ENCODE assay signal across 13 cellular contexts in genomic region chr17:29257756-29258155, GRCh38. TPM values are rescaled to one million over a fixed set of nuclear protein-coding genes. Genes with fewer than 3 reads are reported as not detected.
DNase-seq lines count a peak whose midpoint lies in the region; ATAC-seq and TF ChIP-seq lines count a peak whose summit lies in the region.
"Had no signal": no experiment of that assay in that cellular context is flagged by ENCODE, and none has a peak within 500 bp of the region (broad histone marks: within the 10 kb centered on the region; RNA-seq: fewer than 3 reads in every experiment).

No MANE protein-coding gene starts in this region.

- no peak overlapping the region for H2AK9ac ChIP-seq in IMR-90 (replicated peaks; ENCODE audit: low read depth, low read length, poor library complexity)

- peak overlapping the region; percentile 9; the same call in 1 of the 2 replicates for H2BK20ac ChIP-seq in IMR-90 (ENCODE audit: low read depth, low read length)

- BruUV-seq in A673 (replicated peaks; lab: Mats Ljungman, UMichigan), result no TSS peak
- BruUV-seq in IMR-90 (replicated peaks; lab: Mats Ljungman, UMichigan), result no TSS peak

- H3K9me1 ChIP-seq in IMR-90 (ENCODE audit: insufficient read depth, low read length), result no peaks in the 10 kb centered on the region

- H3K18ac ChIP-seq in IMR-90 (ENCODE audit: low read depth, low read length), result no peak overlapping the region

- H3K79me1 ChIP-seq in IMR-90 (ENCODE audit: low read depth in 1 of 2, low read length in 2 of 2), result peaks cover 10 to 55% of the 10 kb centered on the region in 2 experiments

- H3K4me3 ChIP-seq in A673 (ENCODE audit: low read depth, low read length, poor library complexity, severe bottlenecking), result no peak overlapping the region
- H3K4me3 ChIP-seq in IMR-90 (ENCODE audit: insufficient read depth, low read depth, low read length), result no peak overlapping the region
- no peak overlapping the region for H3K4me3 ChIP-seq in cardiac fibroblast (replicated peaks in 1 of 2; ENCODE audit: low read depth in 2 of 2, low read length in 2 of 2)
- H3K4me3 ChIP-seq in BE2C (ENCODE audit: low read depth, low read length), result no peak overlapping the region

- H3K9ac ChIP-seq in IMR-90 (ENCODE audit: low read depth, low read length), result no peak overlapping the region; the same call in 1 of the 2 replicates

- no peak overlapping the region for H2AFZ ChIP-seq in IMR-90 (replicated peaks; ENCODE audit: low read length, poor library complexity)

- in situ Hi-C loops in IMR-90 (cut with MboI; ENCODE audit: low sequenced_read_pairs), result no loop called here

- peak overlapping the region in 1 of 2 experiments; percentile 90; a peak in 3 of 4 replicates for H4K8ac ChIP-seq in IMR-90 (ENCODE audit: low read depth in 2 of 2, low read length in 2 of 2)

- peaks cover 20% of the 10 kb centered on the region for H3K4me1 ChIP-seq in A673 (ENCODE audit: insufficient read depth, low read length, poor library complexity, severe bottlenecking)
- H3K4me1 ChIP-seq in IMR-90 (ENCODE audit: control insufficient read depth, insufficient read depth, low read length), result peaks cover 8% of the 10 kb centered on the region; the same call in 1 of the 2 replicates
- H3K4me1 ChIP-seq in BE2C, result no peaks in the 10 kb centered on the region

- H2BK120ac ChIP-seq in IMR-90 (ENCODE audit: low read depth, low read length), result peak overlapping the region; percentile 51; the same call in 1 of the 2 replicates

- H3K56ac ChIP-seq in IMR-90 (ENCODE audit: extremely low read depth, insufficient read depth, low read length), result peak overlapping the region; percentile 37; the same call in 1 of the 2 replicates

- dilution Hi-C loops in IMR-90 (cut with HindIII; ENCODE audit: low sequenced_read_pairs, unreplicated experiment), result no loop called here

- H3K27me3 Mint-ChIP-seq in natural killer cell treated with Interleukin-12 subunit alpha and Interleukin-12 subunit beta and Interleukin-15 and Interleukin-18, amount 100 ng/mL, for 72 hours, result no peaks in the 10 kb centered on the region
- H3K27me3 Mint-ChIP-seq: activated CD4-positive, alpha-beta memory T cell treated with anti-CD3 and anti-CD28 coated beads, Interleukin-2, amount 10 ng/mL, durations not matched to agents 7 days and 5 days had no signal

- peaks cover 10% of the 10 kb centered on the region; the same call in 1 of the 2 replicates for H4K20me1 ChIP-seq in IMR-90 (ENCODE audit: insufficient read depth, low read length)

- H3K4ac ChIP-seq in IMR-90 (ENCODE audit: low read depth, low read length), result peak overlapping the region; percentile 52; the same call in 1 of the 2 replicates

- TF ChIP-seq CTCF in A673 (conservative IDR thresholded peaks at IDR 0.05; ENCODE audit: low read depth, low read length) (no peak), IMR-90 (conservative IDR thresholded peaks at IDR 0.05; ENCODE audit: low read depth, low read length) (no peak), cardiac fibroblast (IDR thresholded peaks at IDR 0.05; ENCODE audit: low read depth, low read length) (no peak), BE2C (IDR thresholded peaks at IDR 0.05; ENCODE audit: low read depth, low read length) (no peak)

- POLR2A ChIA-PET in A673 (lab: Charles Lee; ENCODE audit: low non-redundant PET), result interaction anchor here (0.7 kb wide), 1 partner anchor 1700 kb away, joined by 3 read pairs; no protein-coding TSS in a partner anchor
- POLR2A ChIA-PET in IMR-90 (lab: Charles Lee; ENCODE audit: unreplicated experiment), result interaction anchor here (0.7 kb wide), 2 partner anchors 39 to 400 kb away, joined by 3 read pairs; no protein-coding TSS in a partner anchor

- H3K36me3 ChIP-seq in A673 (ENCODE audit: insufficient read depth, low read length, poor library complexity, severe bottlenecking) (peaks cover 39% of the 10 kb centered on the region), IMR-90 (ENCODE audit: control insufficient read depth, insufficient read depth, low read length) (peaks cover 11% of the 10 kb centered on the region), BE2C (peaks cover 19% of the 10 kb centered on the region; the same call in 1 of the 2 replicates)

- ATAC-seq in IMR-90 (ENCODE audit: low read depth) (peak; percentile 30), HG03571 (IDR thresholded peaks at IDR 0.05; ENCODE audit: unreplicated experiment) (no peak)
- no peak for ATAC-seq in natural killer cell treated with Interleukin-12 subunit alpha and Interleukin-12 subunit beta and Interleukin-15 and Interleukin-18, amount 100 ng/mL, for 72 hours

- H3K4me1 Mint-ChIP-seq in natural killer cell treated with Interleukin-12 subunit alpha and Interleukin-12 subunit beta and Interleukin-15 and Interleukin-18, amount 100 ng/mL, for 72 hours (ENCODE audit: low read depth in 2 of 2), result peaks cover 14 to 28% of the 10 kb centered on the region in 2 donors

- peak overlapping the region; percentile 54; the same call in 1 of the 2 replicates for H3K23ac ChIP-seq in IMR-90 (ENCODE audit: low read depth, low read length)

- no CpG with 5 or more reads among the region's 3 CpGs for WGBS in IMR-90 (ENCODE audit: extremely low coverage in 2 of 2, insufficient read length in 1 of 2), 2 experiments

- H4K5ac ChIP-seq in IMR-90 (ENCODE audit: low read depth, low read length), result no peak overlapping the region

- peak overlapping the region; percentile 98 for H2BK5ac ChIP-seq in IMR-90 (ENCODE audit: low read depth, low read length, poor library complexity, severe bottlenecking)

- peak; percentile 24 for DNase-seq in A673 (ENCODE audit: low spot score)
- DNase-seq in IMR-90, result peak; percentile 60
- peak; percentile 59 to 66 for DNase-seq in cardiac fibroblast (ENCODE audit: low read depth in 2 of 2)
- no peak for DNase-seq in natural killer cell treated with Interleukin-12 subunit alpha and Interleukin-12 subunit beta and Interleukin-15 and Interleukin-18, amount 100 ng/mL, for 72 hours (ENCODE audit: low spot score)
- DNase-seq in BE2C, result no peak
- no peak for DNase-seq in GM19240 (ENCODE audit: insufficient read length, low spot score)
- DNase-seq in HuH-7 (ENCODE audit: low spot score), result no peak
- DNase-seq: activated CD4-positive, alpha-beta memory T cell treated with anti-CD3 and anti-CD28 coated beads, Interleukin-2, amount 10 ng/mL, durations not matched to agents 7 days and 5 days; activated naive CD4-positive, alpha-beta T cell treated with anti-CD3 and anti-CD28 coated beads, Interleukin-2, amount 50 U/mL, for 16 hours; C1 segment of cervical spinal cord; T-helper 2 cell; trophoblast cell had no signal

- no peaks in the 10 kb centered on the region for H3K9me3 Mint-ChIP-seq in natural killer cell treated with Interleukin-12 subunit alpha and Interleukin-12 subunit beta and Interleukin-15 and Interleukin-18, amount 100 ng/mL, for 72 hours
- H3K9me3 Mint-ChIP-seq: activated CD4-positive, alpha-beta memory T cell treated with anti-CD3 and anti-CD28 coated beads, Interleukin-2, amount 10 ng/mL, durations not matched to agents 7 days and 5 days had no signal

- H3K9me3 ChIP-seq in A673 (ENCODE audit: low read depth, low read length, poor library complexity, severe bottlenecking) (no peaks in the 10 kb centered on the region), IMR-90 (ENCODE audit: control insufficient read depth, insufficient read depth, low read length) (no peaks in the 10 kb centered on the region), BE2C (no peaks in the 10 kb centered on the region)

- H2AK5ac ChIP-seq in IMR-90 (ENCODE audit: low read depth, low read length), result no peak overlapping the region; the same call in 1 of the 2 replicates

- TF ChIP-seq POLR2A in IMR-90 (IDR thresholded peaks at IDR 0.05; ENCODE audit: low read depth, low read length), result no peak

- CTCF ChIA-PET in A673 (lab: Charles Lee), result no interaction called here
- CTCF ChIA-PET in IMR-90 (lab: Yijun Ruan, JAX), result interaction anchor here (0.8 to 1.3 kb wide), 3 partner anchors 38 to 112 kb away, joined by 4 to 7 read pairs (median 5); no protein-coding TSS in a partner anchor

- H3K27me3 ChIP-seq in A673 (replicated peaks; ENCODE audit: insufficient read depth, low read depth, low read length, poor library complexity) (no peaks in the 10 kb centered on the region), IMR-90 (ENCODE audit: control insufficient read depth, insufficient read depth, low read length) (no peaks in the 10 kb centered on the region), BE2C (no peaks in the 10 kb centered on the region)

- H3K4me3 Mint-ChIP-seq in natural killer cell treated with Interleukin-12 subunit alpha and Interleukin-12 subunit beta and Interleukin-15 and Interleukin-18, amount 100 ng/mL, for 72 hours, result no peak overlapping the region
- H3K4me3 Mint-ChIP-seq: activated CD4-positive, alpha-beta memory T cell treated with anti-CD3 and anti-CD28 coated beads, Interleukin-2, amount 10 ng/mL, durations not matched to agents 7 days and 5 days had no signal

- peaks cover 18% of the 10 kb centered on the region for H3K36me3 Mint-ChIP-seq in natural killer cell treated with Interleukin-12 subunit alpha and Interleukin-12 subunit beta and Interleukin-15 and Interleukin-18, amount 100 ng/mL, for 72 hours

- peak overlapping the region; percentile 94; the same call in 1 of the 2 replicates for H3K4me2 ChIP-seq in IMR-90 (ENCODE audit: low read depth, low read length)

- intact Hi-C loops in A673 (cut with micrococcal nuclease; ENCODE audit: unreplicated experiment), result no loop called here
- intact Hi-C loops in IMR-90 (cut with micrococcal nuclease), result no loop called here

- H4K91ac ChIP-seq in IMR-90 (ENCODE audit: insufficient read depth, low read depth, low read length), result peak overlapping the region; percentile 35; the same call in 1 of the 2 replicates

- H2BK15ac ChIP-seq in IMR-90 (ENCODE audit: low read depth, low read length), result no peak overlapping the region

- peak overlapping the region; percentile 38 to 67 for H3K27ac Mint-ChIP-seq in natural killer cell treated with Interleukin-12 subunit alpha and Interleukin-12 subunit beta and Interleukin-15 and Interleukin-18, amount 100 ng/mL, for 72 hours
- H3K27ac Mint-ChIP-seq: activated CD4-positive, alpha-beta memory T cell treated with anti-CD3 and anti-CD28 coated beads, Interleukin-2, amount 10 ng/mL, durations not matched to agents 7 days and 5 days had no signal

- peak overlapping the region; percentile 67; the same call in 1 of the 2 replicates for H3K14ac ChIP-seq in IMR-90 (replicated peaks; ENCODE audit: low read depth, low read length)

- no peak for TF ChIP-seq RAD21 in IMR-90 (IDR thresholded peaks at IDR 0.05; ENCODE audit: low read length)

- H3K27ac ChIP-seq in A673 (ENCODE audit: low read depth, low read length, poor library complexity, severe bottlenecking) (no peak overlapping the region), IMR-90 (ENCODE audit: insufficient read depth, low read length) (no peak overlapping the region)

RNA-seq across cellular contexts. Expression of gene CRYBA1, which starts 11.1 kb away (rescaled TPM):
- total RNA-seq in A673 (2021) (not detected in 2 replicates), IMR-90 (2012; rRNA removed) (not detected in 2 replicates)
- polyA plus RNA-seq in IMR-90 (2012; rRNA removed), result not detected in 2 replicates
- polyA plus RNA-seq in IMR-90 (2012; cell fraction: cytosol; rRNA removed), result 0.08 TPM in 1 of 2 replicates, not detected in the other
- not detected in 2 replicates for polyA plus RNA-seq in IMR-90 (2012; cell fraction: nucleus; rRNA removed; ENCODE audit: low replicate concordance)
- total RNA-seq in natural killer cell treated with Interleukin-12 subunit alpha and Interleukin-12 subunit beta and Interleukin-15 and Interleukin-18, amount 100 ng/mL, for 72 hours, result not detected
- polyA plus RNA-seq in BE2C (2012; ENCODE audit: insufficient read depth, insufficient read length, low read depth), result not detected
- total RNA-seq: activated CD4-positive, alpha-beta memory T cell treated with anti-CD3 and anti-CD28 coated beads, Interleukin-2, amount 10 ng/mL, durations not matched to agents 7 days and 5 days had no signal

RNA-seq across cellular contexts. Expression of gene NUFIP2, which starts 36.2 kb away (rescaled TPM):
- total RNA-seq in A673 (2021) (80.4 and 93.4 TPM in 2 replicates), IMR-90 (2012; rRNA removed) (25.6 and 38.9 TPM in 2 replicates)
- 7.8 and 8.9 TPM in 2 replicates for polyA plus RNA-seq in IMR-90 (2012; rRNA removed)
- 1.3 and 10.4 TPM in 2 replicates for polyA plus RNA-seq in IMR-90 (2012; cell fraction: cytosol; rRNA removed)
- polyA plus RNA-seq in IMR-90 (2012; cell fraction: nucleus; rRNA removed; ENCODE audit: low replicate concordance), result 17.2 and 31.8 TPM in 2 replicates
- total RNA-seq in natural killer cell treated with Interleukin-12 subunit alpha and Interleukin-12 subunit beta and Interleukin-15 and Interleukin-18, amount 100 ng/mL, for 72 hours, result 10 to 100 TPM; 74.2 to 97.0 TPM
- polyA plus RNA-seq in BE2C (2012; ENCODE audit: insufficient read depth, insufficient read length, low read depth), result 36.1 TPM

Comparison
In these comparisons a context has a peak if more than half of its experiments do, and no peak if none do; other contexts are left out.
1. DNase-seq: peak in A673 (single experiment), IMR-90 (single experiment) and cardiac fibroblast (2 of 2); none in natural killer cell treated with Interleukin-12 subunit alpha and Interleukin-12 subunit beta and Interleukin-15 and Interleukin-18, amount 100 ng/mL, for 72 hours (single experiment), BE2C (single experiment), GM19240 (single experiment) and HuH-7 (single experiment).